Comparison of ENCODE assay signal across 14 cellular contexts in genomic region chr2:100909571-100909970, GRCh38.
A peak's percentile ranks its signal among the peaks of the same experiment; 100 is the strongest.
DNase-seq lines count a peak whose midpoint lies in the region; TF ChIP-seq lines count a peak whose summit lies in the region.
"Had no signal": no experiment of that assay in that cellular context is flagged by ENCODE, and none has a peak within 500 bp of the region (broad histone marks: within the 10 kb centered on the region; RNA-seq: fewer than 3 reads in every experiment).

No MANE protein-coding gene starts in this region.

- no peaks in the 10 kb centered on the region for H3K27me3 Mint-ChIP-seq in endodermal cell (ENCODE audit: insufficient read depth)
- H3K27me3 Mint-ChIP-seq in activated naive CD4-positive, alpha-beta T cell treated with anti-CD3 and anti-CD28 coated beads for 36 hours (ENCODE audit: low read depth): no peaks in the 10 kb centered on the region

- no peaks in the 10 kb centered on the region for H3K36me3 Mint-ChIP-seq in endodermal cell (ENCODE audit: low read depth)
- H3K36me3 Mint-ChIP-seq in activated naive CD4-positive, alpha-beta T cell treated with anti-CD3 and anti-CD28 coated beads for 36 hours (ENCODE audit: low read depth): no peaks in the 10 kb centered on the region

- intact Hi-C loops in activated naive CD4-positive, alpha-beta T cell treated with anti-CD3 and anti-CD28 coated beads for 36 hours (cut with micrococcal nuclease): no loop called here

- H3K9me3 ChIP-seq in HEK293 (ENCODE audit: control insufficient read depth, insufficient read depth, low read depth, low read length) (no peaks in the 10 kb centered on the region), endodermal cell (ENCODE audit: control insufficient read depth, low read length) (no peaks in the 10 kb centered on the region)
- H3K9me3 ChIP-seq: BE2C had no signal

- H3K27ac ChIP-seq in HEK293 (ENCODE audit: extremely low read depth, low read depth, low read length): no peak overlapping the region
- H3K27ac ChIP-seq in endodermal cell (ENCODE audit: low read depth, low read length): peak overlapping the region; percentile 60

- H3K4me3 Mint-ChIP-seq in endodermal cell: no peak overlapping the region
- H3K4me3 Mint-ChIP-seq in activated naive CD4-positive, alpha-beta T cell treated with anti-CD3 and anti-CD28 coated beads for 36 hours: no peak overlapping the region
- H3K4me3 Mint-ChIP-seq: GM23338 had no signal

- peaks cover 10% of the 10 kb centered on the region for H3K4me1 ChIP-seq in HEK293 (ENCODE audit: control insufficient read depth, insufficient read depth, low read length)
- no peaks in the 10 kb centered on the region for H3K4me1 ChIP-seq in endodermal cell (ENCODE audit: control insufficient read depth, insufficient read depth, low read length)
- H3K4me1 ChIP-seq: BE2C had no signal

- TF ChIP-seq CTCF in HEK293 (tag by site-specific recombination; IDR thresholded peaks at IDR 0.05) (no peak), endodermal cell (conservative IDR thresholded peaks at IDR 0.05) (no peak)

- CTCF ChIA-PET in HEK293 (lab: Yijun Ruan, JAX): interaction anchor here (0.7 kb wide), 1 partner anchor 14 kb away, joined by 3 read pairs; no protein-coding TSS in a partner anchor
- CTCF ChIA-PET in activated naive CD4-positive, alpha-beta T cell treated with anti-CD3 and anti-CD28 coated beads for 36 hours (lab: Charles Lee): no interaction called here

- DNase-seq in NCI-H69 (lab: John Stamatoyannopoulos, UW): peak; percentile 2
- DNase-seq in endodermal cell: no peak
- DNase-seq in retina: peak; percentile 66
- no peak for DNase-seq in C1 segment of cervical spinal cord (lab: John Stamatoyannopoulos, UW)
- no peak for DNase-seq in activated naive CD4-positive, alpha-beta T cell treated with anti-CD3 and anti-CD28 coated beads for 36 hours
- DNase-seq in MV-4-11 (lab: John Stamatoyannopoulos, UW): no peak
- DNase-seq: BE2C, DMS 273 treated with DMSO at 0.1 percent for 48 hours, NCI-H1092 treated with DMSO at 0.1 percent for 48 hours, NCI-H187, NCI-H524, PC-3 had no signal

- H3K4me3 ChIP-seq in HEK293 (ENCODE audit: low read depth, low read length) (no peak overlapping the region), endodermal cell (ENCODE audit: low read length) (no peak overlapping the region)
- H3K4me3 ChIP-seq: GM23338 had no signal

- no peaks in the 10 kb centered on the region for H3K9me3 Mint-ChIP-seq in endodermal cell
- no peaks in the 10 kb centered on the region for H3K9me3 Mint-ChIP-seq in activated naive CD4-positive, alpha-beta T cell treated with anti-CD3 and anti-CD28 coated beads for 36 hours
- H3K9me3 Mint-ChIP-seq: GM23338 had no signal

- H3K36me3 ChIP-seq in HEK293 (ENCODE audit: control insufficient read depth in 2 of 2, insufficient read depth in 1 of 2, low read length in 2 of 2) (peaks cover 0 to 7% of the 10 kb centered on the region in 2 experiments; a peak in 1 of 3 replicates), endodermal cell (ENCODE audit: control insufficient read depth, insufficient read depth, low read length) (no peaks in the 10 kb centered on the region)
- H3K36me3 ChIP-seq: BE2C had no signal

- POLR2A ChIA-PET in HEK293 (lab: Yijun Ruan, JAX): no interaction called here

- WGBS in endodermal cell (ENCODE audit: insufficient coverage in 1 of 2, insufficient read length in 1 of 2), 2 experiments: 78 to 94% methylated on average over 5 to 6 of the region's 6 CpGs

- H3K4me1 Mint-ChIP-seq in endodermal cell: no peaks in the 10 kb centered on the region
- H3K4me1 Mint-ChIP-seq in activated naive CD4-positive, alpha-beta T cell treated with anti-CD3 and anti-CD28 coated beads for 36 hours (ENCODE audit: low read depth): peaks cover 6% of the 10 kb centered on the region

- no peak overlapping the region for H3K9ac ChIP-seq in endodermal cell (ENCODE audit: extremely low read depth, low read length, poor library complexity, severe bottlenecking)

- H3K27ac Mint-ChIP-seq in endodermal cell: no peak overlapping the region
- no peak overlapping the region for H3K27ac Mint-ChIP-seq in activated naive CD4-positive, alpha-beta T cell treated with anti-CD3 and anti-CD28 coated beads for 36 hours
- H3K27ac Mint-ChIP-seq: GM23338 had no signal

- H3K27me3 ChIP-seq in endodermal cell (ENCODE audit: control insufficient read depth, insufficient read depth, low read length, poor library complexity, severe bottlenecking): no peaks in the 10 kb centered on the region
- H3K27me3 ChIP-seq: BE2C had no signal

TF ChIP-seq in HEK293, 187 proteins besides CTCF, POLR2A, EP300 and RAD21 (continues in another document):
- peak; percentile 81 for TF ChIP-seq FEZF1 (tag by site-specific recombination; IDR thresholded peaks at IDR 0.05)
- TF ChIP-seq ZNF843 (tag by site-specific recombination; IDR thresholded peaks at IDR 0.05): peak; percentile 66; the same call in 1 of the 2 replicates
- TF ChIP-seq ZNF558 (tag by site-specific recombination; IDR thresholded peaks at IDR 0.05): 0 out of 2 replicates have a peak, but pooled peaks have one; percentile 17
- no peak for TF ChIP-seq ZFP41 (tag by site-specific recombination; IDR thresholded peaks at IDR 0.05; ENCODE audit: borderline replicate concordance)
- peak; percentile 62; the same call in 1 of the 2 replicates for TF ChIP-seq ZNF561 (tag by site-specific recombination; IDR thresholded peaks at IDR 0.05; ENCODE audit: borderline replicate concordance)
- TF ChIP-seq ZBTB26 (tag by site-specific recombination; optimal IDR thresholded peaks at IDR 0.05): no peak
- no peak for TF ChIP-seq ZNF48 (tag by site-specific recombination; IDR thresholded peaks at IDR 0.05)
- TF ChIP-seq ZNF202 (tag by site-specific recombination; IDR thresholded peaks at IDR 0.05; ENCODE audit: borderline replicate concordance): no peak
- no peak for TF ChIP-seq ZBTB48 (tag by site-specific recombination; IDR thresholded peaks at IDR 0.05)
- TF ChIP-seq GLIS1 (tag by site-specific recombination; IDR thresholded peaks at IDR 0.05): peak; percentile 95
- 0 out of 2 replicates have a peak, but pooled peaks have one; percentile 5 for TF ChIP-seq ATF2 (tag by site-specific recombination; IDR thresholded peaks at IDR 0.05; ENCODE audit: low read depth)
- TF ChIP-seq ZNF692 (tag by site-specific recombination; IDR thresholded peaks at IDR 0.05): no peak
- TF ChIP-seq ZNF132 (tag by site-specific recombination; IDR thresholded peaks at IDR 0.05; ENCODE audit: borderline replicate concordance): no peak
- no peak for TF ChIP-seq ZNF830 (tag by site-specific recombination; IDR thresholded peaks at IDR 0.05; ENCODE audit: low read depth)
- TF ChIP-seq ZNF398 (tag by site-specific recombination; IDR thresholded peaks at IDR 0.05): no peak

Comparison
In these comparisons a context has a peak if more than half of its experiments do, and no peak if none do; other contexts are left out.
1. DNase-seq: peak in NCI-H69 (single experiment) and retina (single experiment); none in endodermal cell (single experiment), C1 segment of cervical spinal cord (0 of 14), activated naive CD4-positive, alpha-beta T cell treated with anti-CD3 and anti-CD28 coated beads for 36 hours (single experiment) and MV-4-11 (single experiment).